ENCODE assay signal across 10 cellular contexts in genomic region chr1:100455478-100456072, GRCh38.
DNase-seq lines count a peak whose midpoint lies in the region; ATAC-seq, FAIRE-seq and TF ChIP-seq lines count a peak whose summit lies in the region.
"Had no signal": no experiment of that assay in that cellular context is flagged by ENCODE, and none has a peak within 500 bp of the region (broad histone marks: within the 10 kb centered on the region; RNA-seq: fewer than 3 reads in every experiment).

No MANE protein-coding gene starts in this region.

- H3K4me3 ChIP-seq in endodermal cell (ENCODE audit: low read length) (no peak overlapping the region), small intestine (ENCODE audit: low read depth in 1 of 2, low read length in 2 of 2) (no peak overlapping the region)

- no peak overlapping the region for H3K27ac Mint-ChIP-seq in endodermal cell
- H3K27ac Mint-ChIP-seq: stimulated activated naive CD8-positive, alpha-beta T cell treated with anti-CD3 and anti-CD28 coated beads, Interleukin-15, Interleukin-2, amounts not matched to agents 100 ng/mL and 50 ng/mL, for 24 hours had no signal

- no peaks in the 10 kb centered on the region for H3K27me3 ChIP-seq in endodermal cell (ENCODE audit: control insufficient read depth, insufficient read depth, low read length, poor library complexity, severe bottlenecking)
- no peaks in the 10 kb centered on the region for H3K27me3 ChIP-seq in small intestine (ENCODE audit: control insufficient read depth in 2 of 2, insufficient read depth in 2 of 2, low read length in 2 of 2)

- H3K9me3 ChIP-seq in endodermal cell (ENCODE audit: control insufficient read depth, low read length) (no peaks in the 10 kb centered on the region), small intestine (ENCODE audit: control insufficient read depth, low read depth) (no peaks in the 10 kb centered on the region)

- H3K9ac ChIP-seq in endodermal cell (ENCODE audit: extremely low read depth, low read length, poor library complexity, severe bottlenecking): no peak overlapping the region

- H3K27ac ChIP-seq in endodermal cell (ENCODE audit: low read depth, low read length): no peak overlapping the region
- H3K27ac ChIP-seq in small intestine (ENCODE audit: low read depth in 1 of 2, low read length in 1 of 2): no peak overlapping the region

- no peak for ATAC-seq in HG02588 (IDR thresholded peaks at IDR 0.05; ENCODE audit: unreplicated experiment)

- H3K4me3 Mint-ChIP-seq in endodermal cell: no peak overlapping the region
- H3K4me3 Mint-ChIP-seq: stimulated activated naive CD8-positive, alpha-beta T cell treated with anti-CD3 and anti-CD28 coated beads, Interleukin-15, Interleukin-2, amounts not matched to agents 100 ng/mL and 50 ng/mL, for 24 hours had no signal

- no peaks in the 10 kb centered on the region for H3K9me3 Mint-ChIP-seq in endodermal cell
- H3K9me3 Mint-ChIP-seq: stimulated activated naive CD8-positive, alpha-beta T cell treated with anti-CD3 and anti-CD28 coated beads, Interleukin-15, Interleukin-2, amounts not matched to agents 100 ng/mL and 50 ng/mL, for 24 hours had no signal

- peaks cover 24% of the 10 kb centered on the region for H3K36me3 ChIP-seq in endodermal cell (ENCODE audit: control insufficient read depth, insufficient read depth, low read length)
- peaks cover 2% of the 10 kb centered on the region in 2 donors for H3K36me3 ChIP-seq in small intestine (ENCODE audit: control insufficient read depth in 2 of 2, insufficient read depth in 2 of 2, low read length in 2 of 2)

- H3K4me1 ChIP-seq in endodermal cell (ENCODE audit: control insufficient read depth, insufficient read depth, low read length) (peaks cover 3% of the 10 kb centered on the region), small intestine (ENCODE audit: control insufficient read depth in 2 of 2, insufficient read depth in 1 of 2, low read depth in 1 of 2, low read length in 1 of 2) (no peaks in the 10 kb centered on the region)

- H3K36me3 Mint-ChIP-seq in endodermal cell (ENCODE audit: low read depth): peaks cover 6% of the 10 kb centered on the region

- DNase-seq in SIG-M5 treated with dmso at 0.1 percent for 504 hours (lab: John Stamatoyannopoulos, UW; ENCODE audit: unreplicated experiment): peak; percentile 15
- no peak for DNase-seq in SIG-M5 (lab: John Stamatoyannopoulos, UW)
- peak; percentile 8 for DNase-seq in NCI-H69 (lab: John Stamatoyannopoulos, UW)
- no peak for DNase-seq in endodermal cell
- DNase-seq in small intestine: no peak
- no peak for DNase-seq in posterior vena cava (ENCODE audit: low spot score)
- no peak for DNase-seq in amniotic stem cell (lab: John Stamatoyannopoulos, UW)
- DNase-seq: hippocampal formation had no signal

- peaks cover 19% of the 10 kb centered on the region for H3K4me1 Mint-ChIP-seq in endodermal cell

- intact Hi-C loops in posterior vena cava (cut with DNase I): loop anchor here in 1 of 2 donors (10.0 kb wide), 1 partner anchor 409 kb away; no protein-coding TSS in a partner anchor

- no peaks in the 10 kb centered on the region for H3K27me3 Mint-ChIP-seq in endodermal cell (ENCODE audit: insufficient read depth)
- H3K27me3 Mint-ChIP-seq: stimulated activated naive CD8-positive, alpha-beta T cell treated with anti-CD3 and anti-CD28 coated beads, Interleukin-15, Interleukin-2, amounts not matched to agents 100 ng/mL and 50 ng/mL, for 24 hours had no signal

- peak; percentile 89 for FAIRE-seq in small intestine (lab: Jason Lieb, UNC)

- TF ChIP-seq CTCF in endodermal cell (conservative IDR thresholded peaks at IDR 0.05): peak; percentile 72

Comparison
In these comparisons a context has a peak if more than half of its experiments do, and no peak if none do; other contexts are left out.
1. DNase-seq: peak in SIG-M5 treated with dmso at 0.1 percent for 504 hours (single experiment) and NCI-H69 (single experiment); none in SIG-M5 (single experiment), endodermal cell (single experiment), small intestine (single experiment), posterior vena cava (single experiment) and amniotic stem cell (single experiment).